In genomic region chr1:85495556-85495955, GRCh38 we compare ENCODE assay signal across 10 cellular contexts. TPM values are rescaled to one million over a fixed set of nuclear protein-coding genes. Genes with fewer than 3 reads are reported as not detected.
DNase-seq lines count a peak whose midpoint lies in the region; ATAC-seq, FAIRE-seq and TF ChIP-seq lines count a peak whose summit lies in the region.
"Had no signal": no experiment of that assay in that cellular context is flagged by ENCODE, and none has a peak within 500 bp of the region (broad histone marks: within the 10 kb centered on the region; RNA-seq: fewer than 3 reads in every experiment).

No MANE protein-coding gene starts in this region.

- no peak overlapping the region for H2BK20ac ChIP-seq in H1 (ENCODE audit: low read length)

- H3K4me3 ChIP-seq in H1 (ENCODE audit: extremely low read depth in 1 of 4, insufficient read depth in 2 of 4, low read depth in 3 of 4, low read length in 4 of 4) = no peak overlapping the region

- no peaks in the 10 kb centered on the region for H3K23me2 ChIP-seq in H1 (ENCODE audit: low read depth, low read length)

- no peak overlapping the region for H3K9ac ChIP-seq in H1 (replicated peaks in 1 of 4; ENCODE audit: extremely low read depth in 1 of 4, low read depth in 3 of 4, low read length in 3 of 4)

- H3K79me2 ChIP-seq in H1 (ENCODE audit: control insufficient read depth in 1 of 2, insufficient read depth in 2 of 2, low read length in 2 of 2) = no peaks in the 10 kb centered on the region

- no peaks in the 10 kb centered on the region for H3K9me3 ChIP-seq in H1 (ENCODE audit: insufficient read depth in 2 of 2, low read depth in 1 of 2, low read length in 1 of 2)

- no peak overlapping the region for H3K27ac ChIP-seq in H1 (ENCODE audit: low read depth, low read length)

- ATAC-seq in activated CD8-positive, alpha-beta T cell treated with anti-CD3 and anti-CD28 coated beads for 36 hours = no peak

- H3K4me1 Mint-ChIP-seq in activated CD8-positive, alpha-beta T cell treated with anti-CD3 and anti-CD28 coated beads for 36 hours (ENCODE audit: low read depth) = no peaks in the 10 kb centered on the region

- H4K8ac ChIP-seq in H1 (ENCODE audit: extremely low read depth, insufficient read depth, low read length) = no peak overlapping the region

- POLR2A ChIA-PET in H1 (lab: Charles Lee; ENCODE audit: partially characterized antibody) = interaction anchor here (1.4 kb wide), 1 partner anchor 86 kb away, joined by 4 read pairs; no protein-coding TSS in a partner anchor
- POLR2A ChIA-PET in activated CD8-positive, alpha-beta T cell treated with anti-CD3 and anti-CD28 coated beads for 36 hours (lab: Charles Lee) = no interaction called here

- no peaks in the 10 kb centered on the region for H3K4me1 ChIP-seq in H1 (replicated peaks in 1 of 4; ENCODE audit: control insufficient read depth in 3 of 4, insufficient read depth in 4 of 4, low read length in 3 of 4)

- H3K18ac ChIP-seq in H1 (ENCODE audit: extremely low read depth, low read length) = no peak overlapping the region

- no peak overlapping the region for H4K5ac ChIP-seq in H1 (ENCODE audit: insufficient read length, low read depth, low read length)

- CTCF ChIA-PET in H1 (lab: Charles Lee; ENCODE audit: partially characterized antibody) = interaction anchor here (0.7 to 1.8 kb wide), 7 partner anchors 9 to 188 kb away, joined by 3 to 8 read pairs (median 5); partner anchors contain the start of gene DDAH1
- CTCF ChIA-PET in activated CD8-positive, alpha-beta T cell treated with anti-CD3 and anti-CD28 coated beads for 36 hours (lab: Charles Lee) = no interaction called here

- no peak for FAIRE-seq in H1 (lab: Jason Lieb, UNC)

- H3K27me3 ChIP-seq in H1 (replicated peaks in 1 of 4; ENCODE audit: control insufficient read depth in 3 of 4, extremely low read depth in 1 of 4, insufficient read depth in 3 of 4, low read length in 3 of 4) = no peaks in the 10 kb centered on the region

- no peak overlapping the region for H3K4ac ChIP-seq in H1 (replicated peaks; ENCODE audit: insufficient read length, low read depth, low read length)

- H3K9me3 Mint-ChIP-seq in activated CD8-positive, alpha-beta T cell treated with anti-CD3 and anti-CD28 coated beads for 36 hours = no peaks in the 10 kb centered on the region

- H4K91ac ChIP-seq in H1 (replicated peaks; ENCODE audit: insufficient read length, low read length) = no peak overlapping the region

- no peak overlapping the region for H3K56ac ChIP-seq in H1 (replicated peaks; ENCODE audit: insufficient read length, low read depth, low read length)

- H2BK120ac ChIP-seq in H1 (replicated peaks; ENCODE audit: low read depth, low read length) = no peak overlapping the region

- H3K27me3 Mint-ChIP-seq in activated CD8-positive, alpha-beta T cell treated with anti-CD3 and anti-CD28 coated beads for 36 hours = peaks cover 3% of the 10 kb centered on the region
- H3K27me3 Mint-ChIP-seq: brain had no signal

- peak; percentile 88 for DNase-seq in ELR (ENCODE audit: low read depth)
- peak; percentile 6 for DNase-seq in NCI-H69 (lab: John Stamatoyannopoulos, UW)
- DNase-seq in H1 (ENCODE audit: low read depth in 1 of 2, low spot score in 2 of 2) = no peak
- DNase-seq in renal cortical epithelial cell (ENCODE audit: low read depth) = peak; percentile 74
- DNase-seq in SIG-M5 (lab: John Stamatoyannopoulos, UW) = no peak
- DNase-seq in ecto neural progenitor cell (ENCODE audit: low spot score) = no peak
- DNase-seq in occipital lobe (lab: John Stamatoyannopoulos, UW) = no peak
- DNase-seq in activated CD8-positive, alpha-beta T cell treated with anti-CD3 and anti-CD28 coated beads for 36 hours = no peak
- DNase-seq: SHP77 treated with DMSO at 0.1 percent for 48 hours had no signal

- H3K27ac Mint-ChIP-seq in activated CD8-positive, alpha-beta T cell treated with anti-CD3 and anti-CD28 coated beads for 36 hours = no peak overlapping the region

- H2AK5ac ChIP-seq in H1 (ENCODE audit: low read depth, low read length) = no peak overlapping the region

- H3K14ac ChIP-seq in H1 (ENCODE audit: insufficient read length) = no peak overlapping the region

- no peak for TF ChIP-seq POLR2A in H1 (IDR thresholded peaks at IDR 0.05; ENCODE audit: control extremely low read depth in 1 of 2, low read depth in 2 of 2, low read length in 2 of 2)

- no peak overlapping the region for H2BK12ac ChIP-seq in H1 (ENCODE audit: low read depth, low read length)

- no peak overlapping the region for H2BK15ac ChIP-seq in H1 (ENCODE audit: low read length)

- intact Hi-C loops in activated CD8-positive, alpha-beta T cell treated with anti-CD3 and anti-CD28 coated beads for 36 hours (cut with micrococcal nuclease) = no loop called here

- no peaks in the 10 kb centered on the region for H3K36me3 ChIP-seq in H1 (ENCODE audit: control insufficient read depth in 2 of 4, insufficient read depth in 4 of 4, low read length in 3 of 4)

- H3K79me1 ChIP-seq in H1 (ENCODE audit: low read depth, low read length) = no peaks in the 10 kb centered on the region

- no peak overlapping the region for H3K4me2 ChIP-seq in H1 (ENCODE audit: insufficient read depth in 1 of 2, low read depth in 2 of 2, low read length in 2 of 2)

- H4K20me1 ChIP-seq in H1 (replicated peaks in 1 of 2; ENCODE audit: control insufficient read depth in 1 of 2, insufficient read depth in 2 of 2, low read length in 2 of 2) = no peaks in the 10 kb centered on the region

- no peak for TF ChIP-seq RAD21 in H1 (IDR thresholded peaks at IDR 0.05 in 1 of 2, conservative IDR thresholded peaks at IDR 0.05 in 1 of 2; ENCODE audit: low read depth in 2 of 2, low read length in 2 of 2)

- 0 out of 2 replicates have a peak overlapping the region, but pooled peaks have one; percentile 31 for H2AFZ ChIP-seq in H1 (ENCODE audit: low read length)

- no peaks in the 10 kb centered on the region for H3K36me3 Mint-ChIP-seq in activated CD8-positive, alpha-beta T cell treated with anti-CD3 and anti-CD28 coated beads for 36 hours (ENCODE audit: low read depth)
- H3K36me3 Mint-ChIP-seq: brain had no signal

- no peak overlapping the region for H3K23ac ChIP-seq in H1 (ENCODE audit: insufficient read length)

- H3K4me3 Mint-ChIP-seq in activated CD8-positive, alpha-beta T cell treated with anti-CD3 and anti-CD28 coated beads for 36 hours = no peak overlapping the region
- H3K4me3 Mint-ChIP-seq: brain had no signal

- H2BK5ac ChIP-seq in H1 (ENCODE audit: low read depth, low read length) = no peak overlapping the region

- 87% methylated on average over 6 of the region's 6 CpGs; no CpG with 5 or more reads in 1 of the 2 experiments for WGBS in H1 (ENCODE audit: extremely low coverage in 1 of 2, insufficient coverage in 1 of 2, insufficient read length in 1 of 2, insufficient replicate concordance in 2 of 2, low coverage in 1 of 2, low lambda C conversion rate in 2 of 2, missing lambda C conversion rate in 1 of 2), 2 experiments

- TF ChIP-seq CTCF in H1 (IDR thresholded peaks at IDR 0.05; ENCODE audit: control extremely low read depth in 1 of 3, insufficient read depth in 1 of 3, low read depth in 1 of 3, low read length in 3 of 3) = no peak
- no peak for TF ChIP-seq CTCF in activated CD8-positive, alpha-beta T cell treated with anti-CD3 and anti-CD28 coated beads for 36 hours (IDR thresholded peaks at IDR 0.05)

- TF ChIP-seq EP300 in H1 (IDR thresholded peaks at IDR 0.05; ENCODE audit: borderline replicate concordance in 1 of 2, low read depth in 2 of 2, low read length in 2 of 2) = no peak

RNA-seq across cellular contexts. Expression of gene DDAH1, which starts 30.6 kb away (rescaled TPM):
- 52.1 and 54.5 TPM in 2 replicates for total RNA-seq in H1 (2021; fragmentation: NEBNext Ultra II Directional; extraction: Animal tissue kit (Norgen Biotek cat#: 25700))
- polyA plus RNA-seq in H1 (2011; rRNA removed) = 12.4 and 22.8 TPM in 2 replicates
- 19.3 TPM for polyA plus RNA-seq in H1 (2011; cell fraction: cytosol; rRNA removed)
- polyA plus RNA-seq in H1 (2011; cell fraction: nucleus; rRNA removed) = 10.9 TPM
- 20.3 to 27.9 TPM (median 25.9 TPM) in 4 replicates for polyA plus RNA-seq in H1 (2012, experiment 1 of 2)
- 4.0 TPM for polyA plus RNA-seq in H1 (2012, experiment 2 of 2)
- 30.3 TPM for polyA plus RNA-seq in H1 (2013, experiment 1 of 2)
- polyA plus RNA-seq in H1 (2013, experiment 2 of 2) = 32.1 TPM
- 26.1 and 42.3 TPM in 2 replicates for polyA minus RNA-seq in H1 (2011; rRNA and poly(A)+ RNA removed)
- 13.8 TPM for polyA minus RNA-seq in H1 (2011; cell fraction: cytosol; rRNA and poly(A)+ RNA removed)
- polyA minus RNA-seq in H1 (2011; cell fraction: nucleus; rRNA and poly(A)+ RNA removed) = 9.9 TPM
- total RNA-seq in renal cortical epithelial cell = 37.9 and 56.7 TPM in 2 replicates
- 37.3 TPM for total RNA-seq in occipital lobe
- total RNA-seq in activated CD8-positive, alpha-beta T cell treated with anti-CD3 and anti-CD28 coated beads for 36 hours = under 1 TPM; 0.07 to 0.09 TPM

Comparison
In these comparisons a context has a peak if more than half of its experiments do, and no peak if none do; other contexts are left out.
1. DNase-seq: peak in ELR (single experiment), NCI-H69 (single experiment) and renal cortical epithelial cell (single experiment); none in H1 (0 of 2), SIG-M5 (single experiment), ecto neural progenitor cell (single experiment), occipital lobe (single experiment) and activated CD8-positive, alpha-beta T cell treated with anti-CD3 and anti-CD28 coated beads for 36 hours (single experiment).
2. RNA of gene DDAH1, which starts 30.6 kb away (total RNA-seq): 37.9 to 56.7 TPM in renal cortical epithelial cell, 52.1 to 54.5 TPM in H1 and 37.3 TPM in occipital lobe (single experiment); 0.07 to 0.09 TPM in activated CD8-positive, alpha-beta T cell treated with anti-CD3 and anti-CD28 coated beads for 36 hours; every median in the first group is over 10 times any median in the second.